In genomic region chr7:43649755-43650274, GRCh38 we compare ENCODE assay signal across 8 cellular contexts.
DNase-seq lines count a peak whose midpoint lies in the region; ATAC-seq and TF ChIP-seq lines count a peak whose summit lies in the region.

No MANE protein-coding gene starts in this region.

- no peaks in the 10 kb centered on the region for H3K27me3 Mint-ChIP-seq in activated T-helper 2 cell treated with anti-CD3 and anti-CD28 coated beads, Interferon-gamma antibody, Interleukin-2, Interleukin-4, amounts not matched to agents 10 μg/mL and 5 μg/mL and 100 μg/mL, durations not matched to agents 14 hours and 24 hours and 36 hours (ENCODE audit: low read depth)

- WGBS in right lobe of liver (ENCODE audit: insufficient coverage, low coverage, low lambda C conversion rate, missing lambda C conversion rate): 59% methylated on average over 4 of the region's 4 CpGs
- 43% methylated on average over 4 of the region's 4 CpGs for WGBS in urinary bladder

- H3K4me1 Mint-ChIP-seq in activated T-helper 2 cell treated with anti-CD3 and anti-CD28 coated beads, Interferon-gamma antibody, Interleukin-2, Interleukin-4, amounts not matched to agents 10 μg/mL and 5 μg/mL and 100 μg/mL, durations not matched to agents 14 hours and 24 hours and 36 hours (ENCODE audit: low read depth): peaks cover 83% of the 10 kb centered on the region

- H3K4me3 ChIP-seq in right lobe of liver: no peak overlapping the region
- H3K4me3 ChIP-seq in urinary bladder (ENCODE audit: low read depth, low read length): no peak overlapping the region

- peaks cover 5% of the 10 kb centered on the region for H3K9me3 Mint-ChIP-seq in activated T-helper 2 cell treated with anti-CD3 and anti-CD28 coated beads, Interferon-gamma antibody, Interleukin-2, Interleukin-4, amounts not matched to agents 10 μg/mL and 5 μg/mL and 100 μg/mL, durations not matched to agents 14 hours and 24 hours and 36 hours

- peak overlapping the region; percentile 63 for H3K4me3 Mint-ChIP-seq in activated T-helper 2 cell treated with anti-CD3 and anti-CD28 coated beads, Interferon-gamma antibody, Interleukin-2, Interleukin-4, amounts not matched to agents 10 μg/mL and 5 μg/mL and 100 μg/mL, durations not matched to agents 14 hours and 24 hours and 36 hours (ENCODE audit: low read depth)

- H3K27me3 ChIP-seq in right lobe of liver: no peaks in the 10 kb centered on the region

- peaks cover 49% of the 10 kb centered on the region for H3K36me3 Mint-ChIP-seq in activated T-helper 2 cell treated with anti-CD3 and anti-CD28 coated beads, Interferon-gamma antibody, Interleukin-2, Interleukin-4, amounts not matched to agents 10 μg/mL and 5 μg/mL and 100 μg/mL, durations not matched to agents 14 hours and 24 hours and 36 hours (ENCODE audit: low read depth)

- peak; percentile 68 to 89 for DNase-seq in NOMO-1 (lab: John Stamatoyannopoulos, UW; ENCODE audit: unreplicated experiment in 2 of 2)
- DNase-seq in activated T-helper 2 cell treated with anti-CD3 and anti-CD28 coated beads, Interferon-gamma antibody, Interleukin-2, Interleukin-4, amounts not matched to agents 10 μg/mL and 5 μg/mL and 100 μg/mL, durations not matched to agents 14 hours and 24 hours and 36 hours (ENCODE audit: low spot score): peak; percentile 71
- DNase-seq in right lobe of liver: no peak
- no peak for DNase-seq in NCI-H1092 treated with DMSO at 0.1 percent for 48 hours (lab: John Stamatoyannopoulos, UW)
- DNase-seq in NCI-H82 (lab: John Stamatoyannopoulos, UW): no peak

- intact Hi-C loops in activated T-helper 2 cell treated with anti-CD3 and anti-CD28 coated beads, Interferon-gamma antibody, Interleukin-2, Interleukin-4, amounts not matched to agents 10 μg/mL and 5 μg/mL and 100 μg/mL, durations not matched to agents 14 hours and 24 hours and 36 hours (cut with micrococcal nuclease): loop anchor here (1.0 to 10.0 kb wide), 5 partner anchors 29 to 1768 kb away; partner anchors contain the start of genes MRPL32 and PSMA2
- intact Hi-C loops in right lobe of liver (cut with DNase I): no loop called here

- H3K27ac Mint-ChIP-seq in activated T-helper 2 cell treated with anti-CD3 and anti-CD28 coated beads, Interferon-gamma antibody, Interleukin-2, Interleukin-4, amounts not matched to agents 10 μg/mL and 5 μg/mL and 100 μg/mL, durations not matched to agents 14 hours and 24 hours and 36 hours: peak overlapping the region; percentile 98

- TF ChIP-seq POLR2A in right lobe of liver (IDR thresholded peaks at IDR 0.05): no peak

- ATAC-seq in GM18520 (IDR thresholded peaks at IDR 0.05; ENCODE audit: unreplicated experiment) (peak; percentile 60), HG02623 (IDR thresholded peaks at IDR 0.05; ENCODE audit: unreplicated experiment) (peak; percentile 66), right lobe of liver (peak; percentile 10 to 47 (median 36))

- H3K36me3 ChIP-seq in right lobe of liver: no peaks in the 10 kb centered on the region
- no peaks in the 10 kb centered on the region for H3K36me3 ChIP-seq in urinary bladder (ENCODE audit: insufficient read depth)

- TF ChIP-seq CTCF in right lobe of liver (IDR thresholded peaks at IDR 0.05): no peak

- H3K27ac ChIP-seq in right lobe of liver: peak overlapping the region; percentile 9 to 59 (median 20)
- peak overlapping the region; percentile 60 for H3K27ac ChIP-seq in urinary bladder (ENCODE audit: low read depth)

- H3K9me3 ChIP-seq in right lobe of liver: no peaks in the 10 kb centered on the region

- peaks cover 0 to 19% (median 7%) of the 10 kb centered on the region in 4 donors for H3K4me1 ChIP-seq in right lobe of liver
- peaks cover 2% of the 10 kb centered on the region for H3K4me1 ChIP-seq in urinary bladder (ENCODE audit: insufficient read depth)

Comparison
In these comparisons a context has a peak if more than half of its experiments do, and no peak if none do; other contexts are left out.
1. DNase-seq: peak in NOMO-1 (2 of 2) and activated T-helper 2 cell treated with anti-CD3 and anti-CD28 coated beads, Interferon-gamma antibody, Interleukin-2, Interleukin-4, amounts not matched to agents 10 μg/mL and 5 μg/mL and 100 μg/mL, durations not matched to agents 14 hours and 24 hours and 36 hours (single experiment); none in right lobe of liver (0 of 3), NCI-H1092 treated with DMSO at 0.1 percent for 48 hours (single experiment) and NCI-H82 (single experiment).
2. Peak in every context shown above with its lines, with median percentiles within 50 percentile points of each other: ATAC-seq.